ENCODE assay signal across 25 cellular contexts in genomic region chr5:133461796-133462516, GRCh38.
"Had no signal": no experiment of that assay in that cellular context is flagged by ENCODE, and none has a peak within 500 bp of the region (broad histone marks: within the 10 kb centered on the region; RNA-seq: fewer than 3 reads in every experiment).

No MANE protein-coding gene starts in this region.

- H3K4me1 ChIP-seq: gastrocnemius medialis, lower lobe of right lung, sigmoid colon, testis had no signal

- H3K36me3 ChIP-seq: adrenal gland, esophagus squamous epithelium, gastrocnemius medialis, lower lobe of right lung, sigmoid colon, upper lobe of left lung had no signal

- H3K9me3 ChIP-seq: adrenal gland, esophagus squamous epithelium, gastrocnemius medialis, lower lobe of right lung, sigmoid colon, testis, upper lobe of left lung had no signal

- H3K27ac ChIP-seq: adrenal gland, coronary artery, esophagus squamous epithelium, gastrocnemius medialis, lower lobe of right lung, sigmoid colon, testis, upper lobe of left lung had no signal

- H3K27me3 ChIP-seq: adrenal gland, esophagus squamous epithelium, gastrocnemius medialis, sigmoid colon, testis, upper lobe of left lung had no signal

- ATAC-seq: activated CD4-positive, alpha-beta T cell treated with anti-CD3 and anti-CD28 coated beads for 36 hours; activated T-cell treated with anti-CD3 and anti-CD28 coated beads, Interleukin-2, amount 50 U/mL, for 4 hours; gastrocnemius medialis; naive thymus-derived CD4-positive, alpha-beta T cell; WTC11 had no signal

- DNase-seq: activated CD4-positive, alpha-beta T cell treated with anti-CD3 and anti-CD28 coated beads for 36 hours; activated CD4-positive, alpha-beta T cell treated with anti-CD3 and anti-CD28 coated beads, Interleukin-2, amount 50 U/mL, for 48 hours; activated CD8-positive, alpha-beta memory T cell treated with anti-CD3 and anti-CD28 coated beads, Interleukin-2, amount 50 U/mL, for 48 hours; activated naive CD4-positive, alpha-beta T cell; activated T-cell treated with anti-CD3 and anti-CD28 coated beads, Interleukin-2, amount 50 U/mL, for 4 hours; adrenal gland; endodermal cell; esophagus squamous epithelium; gastrocnemius medialis; hippocampal formation; lower lobe of right lung; mesendoderm; naive thymus-derived CD4-positive, alpha-beta T cell; sigmoid colon; stimulated activated CD4-positive, alpha-beta T cell treated with anti-CD3 and anti-CD28 coated beads, Interleukin-15, amount 100 ng/mL, for 24 hours; stimulated activated CD8-positive, alpha-beta memory T cell treated with anti-CD3 and anti-CD28 coated beads, Interleukin-4, amount 100 ng/mL, for 48 hours; stimulated activated naive CD4-positive, alpha-beta T cell; T-helper 1 cell; T-helper 9 cell; testis had no signal

- FAIRE-seq: astrocyte had no signal

- H3K4me3 ChIP-seq: adrenal gland, coronary artery, esophagus squamous epithelium, gastrocnemius medialis, lower lobe of right lung, sigmoid colon, smooth muscle cell, testis, upper lobe of left lung had no signal
